Comparison of ENCODE assay signal across 8 cellular contexts in genomic region chr16:75550211-75550662, GRCh38. TPM values are rescaled to one million over a fixed set of nuclear protein-coding genes. Genes with fewer than 3 reads are reported as not detected.
DNase-seq lines count a peak whose midpoint lies in the region; ATAC-seq and TF ChIP-seq lines count a peak whose summit lies in the region.

No MANE protein-coding gene starts in this region.

- H3K4me3 ChIP-seq in Jurkat, Clone E6-1 (ENCODE audit: low read length), result no peak overlapping the region
- H3K4me3 ChIP-seq in heart right ventricle, result peak overlapping the region in 5 of 10 donors; percentile 9 to 36 (median 15)

- peak in 7 of 9 donors; percentile 55 to 73 (median 66) for TF ChIP-seq CTCF in heart right ventricle (IDR thresholded peaks at IDR 0.05)

- ATAC-seq in GM21737 (IDR thresholded peaks at IDR 0.05; ENCODE audit: unreplicated experiment) (peak; percentile 73), heart right ventricle (peak; percentile 67 to 90 (median 82)), HG03521 (IDR thresholded peaks at IDR 0.05; ENCODE audit: unreplicated experiment) (no peak)
- ATAC-seq in activated naive CD4-positive, alpha-beta T cell treated with anti-CD3 and anti-CD28 coated beads, Interleukin-2, amount 50 U/mL, for 72 hours, result peak; percentile 77 to 81

- peak overlapping the region in 1 of 2 donors; percentile 10 for H3K27ac Mint-ChIP-seq in activated naive CD4-positive, alpha-beta T cell treated with anti-CD3 and anti-CD28 coated beads, Interleukin-2, amount 50 U/mL, for 72 hours

- peak; percentile 10 for DNase-seq in activated T-cell treated with anti-CD3 and anti-CD28 coated beads for 48 hours (ENCODE audit: low read depth)
- no peak for DNase-seq in activated T-cell treated with anti-CD3 and anti-CD28 coated beads for 4 hours
- DNase-seq in Jurkat, Clone E6-1 (ENCODE audit: low read depth, low spot score), result peak; percentile 35
- DNase-seq in activated naive CD4-positive, alpha-beta T cell treated with anti-CD3 and anti-CD28 coated beads, Interleukin-2, amount 50 U/mL, for 72 hours (ENCODE audit: low spot score in 2 of 2), result peak in 1 of 2 donors; percentile 35
- peak in 1 of 2 donors; percentile 82 for DNase-seq in heart right ventricle
- DNase-seq in renal cortical epithelial cell (ENCODE audit: low read depth), result peak; percentile 62

- H3K9me3 ChIP-seq in heart right ventricle, result no peaks in the 10 kb centered on the region

- intact Hi-C loops in heart right ventricle (cut with DNase I), result loop anchor here in 6 of 10 donors (2.0 to 10.0 kb wide), 5 partner anchors 33 to 79 kb away; partner anchors contain the start of gene ADAT1 (in 1 of the 6)

- H3K27ac ChIP-seq in heart right ventricle, result peak overlapping the region; percentile 18 to 86 (median 77)

- no peaks in the 10 kb centered on the region for H3K36me3 Mint-ChIP-seq in activated naive CD4-positive, alpha-beta T cell treated with anti-CD3 and anti-CD28 coated beads, Interleukin-2, amount 50 U/mL, for 72 hours

- no peaks in the 10 kb centered on the region for H3K9me3 Mint-ChIP-seq in activated naive CD4-positive, alpha-beta T cell treated with anti-CD3 and anti-CD28 coated beads, Interleukin-2, amount 50 U/mL, for 72 hours

- peaks cover 0 to 5% (median 0%) of the 10 kb centered on the region in 9 donors for H3K36me3 ChIP-seq in heart right ventricle

- no peaks in the 10 kb centered on the region for H3K27me3 ChIP-seq in heart right ventricle

- peaks cover 0 to 37% (median 10%) of the 10 kb centered on the region in 9 donors for H3K4me1 ChIP-seq in heart right ventricle

- 59 to 75% methylated on average over 7 of the region's 7 CpGs for WGBS in heart right ventricle, 2 donors

RNA-seq across cellular contexts. Expression of gene TMEM231, which starts 5.8 kb away (rescaled TPM):
- 6.7 TPM for polyA plus RNA-seq in Jurkat, Clone E6-1 (2012; ENCODE audit: insufficient read depth, insufficient read length)
- 1 to 10 TPM; 2.8 to 6.0 TPM for total RNA-seq in activated naive CD4-positive, alpha-beta T cell treated with anti-CD3 and anti-CD28 coated beads, Interleukin-2, amount 50 U/mL, for 72 hours
- total RNA-seq in heart right ventricle (10 to 100 TPM in 5 of 10 donors, 1 to 10 TPM in 5; 3.8 to 13.4 (median 9.6) TPM), renal cortical epithelial cell (9.7 and 18.3 TPM in 2 replicates)
- polyA plus RNA-seq in heart right ventricle, result 1 to 10 TPM; 2.6 to 4.9 TPM

RNA-seq across cellular contexts. Expression of gene CHST5, which starts 14.3 kb away (rescaled TPM):
- not detected for polyA plus RNA-seq in Jurkat, Clone E6-1 (2012; ENCODE audit: insufficient read depth, insufficient read length)
- under 1 TPM; 0.10 to 0.18 TPM for total RNA-seq in activated naive CD4-positive, alpha-beta T cell treated with anti-CD3 and anti-CD28 coated beads, Interleukin-2, amount 50 U/mL, for 72 hours
- total RNA-seq in heart right ventricle (1 to 10 TPM in 2 of 10 donors, under 1 TPM in 7, not detected in 1; 0.08 to 1.4 (median 0.48) TPM), renal cortical epithelial cell (0.05 TPM in 1 of 2 replicates, not detected in the other)
- polyA plus RNA-seq in heart right ventricle, result under 1 TPM; 0.20 to 0.66 TPM

RNA-seq across cellular contexts. Expression of gene GABARAPL2, which starts 15.9 kb away (rescaled TPM):
- 127 TPM for polyA plus RNA-seq in Jurkat, Clone E6-1 (2012; ENCODE audit: insufficient read depth, insufficient read length)
- 10 to 100 TPM; 56.0 to 82.3 TPM for total RNA-seq in activated naive CD4-positive, alpha-beta T cell treated with anti-CD3 and anti-CD28 coated beads, Interleukin-2, amount 50 U/mL, for 72 hours
- 100 to 1,000 TPM; 177 to 262 (median 243) TPM for total RNA-seq in heart right ventricle
- polyA plus RNA-seq in heart right ventricle, result 100 to 1,000 TPM in 1 of 2 donors, 10 to 100 TPM in 1; 58.2 to 187 TPM
- total RNA-seq in renal cortical epithelial cell, result 42.9 and 101 TPM in 2 replicates

RNA-seq across cellular contexts. Expression of gene CHST6, which starts 55.0 kb away (rescaled TPM):
- not detected for polyA plus RNA-seq in Jurkat, Clone E6-1 (2012; ENCODE audit: insufficient read depth, insufficient read length)
- not detected for total RNA-seq in activated naive CD4-positive, alpha-beta T cell treated with anti-CD3 and anti-CD28 coated beads, Interleukin-2, amount 50 U/mL, for 72 hours
- 1 to 10 TPM in 4 of 10 donors, under 1 TPM in 6; 0.30 to 2.0 (median 0.98) TPM for total RNA-seq in heart right ventricle
- under 1 TPM; 0.22 to 0.42 TPM for polyA plus RNA-seq in heart right ventricle
- 1.1 and 1.4 TPM in 2 replicates for total RNA-seq in renal cortical epithelial cell
